9 cellular contexts compared by ENCODE assay signal in genomic region chr11:18280438-18281046, GRCh38. TPM values are rescaled to one million over a fixed set of nuclear protein-coding genes. Genes with fewer than 3 reads are reported as not detected.
DNase-seq lines count a peak whose midpoint lies in the region; ATAC-seq lines count a peak whose summit lies in the region.
"Had no signal": no experiment of that assay in that cellular context is flagged by ENCODE, and none has a peak within 500 bp of the region (broad histone marks: within the 10 kb centered on the region; RNA-seq: fewer than 3 reads in every experiment).

No MANE protein-coding gene starts in this region.

- H3K36me3 Mint-ChIP-seq in immature natural killer cell = peaks cover 21 to 42% (median 36%) of the 10 kb centered on the region in 3 donors

- H3K27ac Mint-ChIP-seq in immature natural killer cell = peak overlapping the region; percentile 51 to 93 (median 77)

- no peaks in the 10 kb centered on the region for H3K9me3 Mint-ChIP-seq in immature natural killer cell

- DNase-seq in immature natural killer cell (peak in 1 of 3 donors; percentile 1), OCI-M1 (lab: John Stamatoyannopoulos, UW) (no peak), nucleus accumbens (lab: John Stamatoyannopoulos, UW) (no peak), DMS 273 (lab: John Stamatoyannopoulos, UW; ENCODE audit: unreplicated experiment) (no peak), cerebellar cortex (ENCODE audit: low spot score) (no peak)
- DNase-seq: NCI-H1048 had no signal

- ATAC-seq in GM18870 (IDR thresholded peaks at IDR 0.05; ENCODE audit: unreplicated experiment) (peak; percentile 85), GM21529 (IDR thresholded peaks at IDR 0.05; ENCODE audit: unreplicated experiment) (peak; percentile 89), HG03432 (IDR thresholded peaks at IDR 0.05; ENCODE audit: unreplicated experiment) (peak; percentile 92)

- peak overlapping the region in 4 of 5 donors; percentile 5 to 87 (median 56) for H3K4me3 Mint-ChIP-seq in immature natural killer cell

- no peaks in the 10 kb centered on the region for H3K27me3 Mint-ChIP-seq in immature natural killer cell (ENCODE audit: low read depth in 3 of 3)

- H3K4me1 Mint-ChIP-seq in immature natural killer cell = peaks cover 8 to 9% of the 10 kb centered on the region in 2 donors

RNA-seq across cellular contexts. Expression of gene SAA1, which starts 14.5 kb away (rescaled TPM):
- polyA plus RNA-seq in immature natural killer cell = not detected

RNA-seq across cellular contexts. Expression of gene SAA2, which starts 32.1 kb away (rescaled TPM):
- polyA plus RNA-seq in immature natural killer cell = not detected

RNA-seq across cellular contexts. Expression of gene HPS5, which starts 41.4 kb away (rescaled TPM):
- polyA plus RNA-seq in immature natural killer cell = 10 to 100 TPM; 10.4 to 15.1 (median 13.0) TPM

RNA-seq across cellular contexts. Expression of gene GTF2H1, which starts 41.8 kb away (rescaled TPM):
- 10 to 100 TPM; 24.3 to 33.8 (median 27.2) TPM for polyA plus RNA-seq in immature natural killer cell

RNA-seq across cellular contexts. Expression of gene SAA4, which starts 43.9 kb away (rescaled TPM):
- polyA plus RNA-seq in immature natural killer cell = not detected
